Comparison of ENCODE assay signal across 8 cellular contexts in genomic region chr9:38066167-38066906, GRCh38. TPM values are rescaled to one million over a fixed set of nuclear protein-coding genes. Genes with fewer than 3 reads are reported as not detected.
DNase-seq lines count a peak whose midpoint lies in the region; ATAC-seq and TF ChIP-seq lines count a peak whose summit lies in the region.

No MANE protein-coding gene starts in this region.

- H3K9me3 Mint-ChIP-seq in natural killer cell = no peaks in the 10 kb centered on the region

- H3K4me3 ChIP-seq in LNCaP clone FGC (ENCODE audit: low read depth, low read length) (peak overlapping the region; percentile 64), colonic mucosa (peak overlapping the region; percentile 98)

- intact Hi-C loops in colonic mucosa (cut with DNase I) = loop anchor here (2.0 to 5.0 kb wide), 3 partner anchors 36 to 154 kb away; no protein-coding TSS in a partner anchor
- intact Hi-C loops in natural killer cell (cut with micrococcal nuclease) = loop anchor here (5.0 to 10.0 kb wide), 2 partner anchors 102 to 154 kb away; no protein-coding TSS in a partner anchor

- H3K4me3 Mint-ChIP-seq in natural killer cell = peak overlapping the region; percentile 91

- no peak for ATAC-seq in natural killer cell
- ATAC-seq in HG02885 (IDR thresholded peaks at IDR 0.05; ENCODE audit: poor library complexity, unreplicated experiment) = no peak

- no peak for DNase-seq in LNCaP clone FGC (ENCODE audit: low read depth)
- peak; percentile 46 for DNase-seq in colonic mucosa
- DNase-seq in natural killer cell = no peak
- DNase-seq in NCI-H187 (lab: John Stamatoyannopoulos, UW) = no peak
- DNase-seq in globus pallidus (ENCODE audit: low spot score) = no peak
- DNase-seq in D341Med (ENCODE audit: low spot score) = no peak

- TF ChIP-seq CTCF in C4-2B (conservative IDR thresholded peaks at IDR 0.05) (no peak; the same call in 1 of the 2 replicates), LNCaP clone FGC (IDR thresholded peaks at IDR 0.05; ENCODE audit: control insufficient read depth, extremely low read depth, insufficient read depth) (peak; percentile 46), colonic mucosa (IDR thresholded peaks at IDR 0.05) (peak; percentile 17), natural killer cell (IDR thresholded peaks at IDR 0.05) (no peak)

- H3K27me3 Mint-ChIP-seq in natural killer cell (ENCODE audit: low read depth in 2 of 2) = peaks cover 0 to 5% of the 10 kb centered on the region in 2 donors

- H3K27me3 ChIP-seq in colonic mucosa = no peaks in the 10 kb centered on the region

- peak overlapping the region; percentile 94 for H3K27ac ChIP-seq in C4-2B
- peak overlapping the region; percentile 89 for H3K27ac ChIP-seq in colonic mucosa

- no peak overlapping the region for H3K27ac Mint-ChIP-seq in natural killer cell

- H3K36me3 Mint-ChIP-seq in natural killer cell = no peaks in the 10 kb centered on the region

- H3K9me3 ChIP-seq in colonic mucosa = no peaks in the 10 kb centered on the region

- peak overlapping the region in 1 of 2 donors; percentile 90 for H3K9ac ChIP-seq in colonic mucosa (ENCODE audit: low read depth in 2 of 2, low read length in 2 of 2)

- peaks cover 10 to 57% of the 10 kb centered on the region in 2 donors for H3K4me1 Mint-ChIP-seq in natural killer cell

- H3K36me3 ChIP-seq in colonic mucosa = no peaks in the 10 kb centered on the region

- H3K4me1 ChIP-seq in colonic mucosa = peaks cover 13% of the 10 kb centered on the region

RNA-seq across cellular contexts. Expression of gene SHB, which starts 2.7 kb away (rescaled TPM):
- total RNA-seq in colonic mucosa (10 to 100 TPM; 17.4 to 24.0 TPM), natural killer cell (1 to 10 TPM; 2.7 to 7.1 (median 2.9) TPM)

Comparison
In these comparisons a context has a peak if more than half of its experiments do, and no peak if none do; other contexts are left out.
1. CTCF ChIP-seq: peak in LNCaP clone FGC (single experiment) and colonic mucosa (single experiment); none in C4-2B (single experiment) and natural killer cell (single experiment).